In genomic region chr17:31310877-31311276, GRCh38 we compare ENCODE assay signal across 14 cellular contexts. TPM values are rescaled to one million over a fixed set of nuclear protein-coding genes. Genes with fewer than 3 reads are reported as not detected.
DNase-seq lines count a peak whose midpoint lies in the region; ATAC-seq and TF ChIP-seq lines count a peak whose summit lies in the region.
"Had no signal": no experiment of that assay in that cellular context is flagged by ENCODE, and none has a peak within 500 bp of the region (broad histone marks: within the 10 kb centered on the region; RNA-seq: fewer than 3 reads in every experiment).

No MANE protein-coding gene starts in this region.

- peak overlapping the region; percentile 88 for H3K27ac Mint-ChIP-seq in activated B cell treated with CpG ODN at 0.5 μM for 24 hours
- H3K27ac Mint-ChIP-seq in memory B cell: peak overlapping the region; percentile 90

- H3K9me3 ChIP-seq in BLaER1 treated with 17β-estradiol and CSF1 and Interleukin-3, amounts not matched to agents 10 nM and 100 nM (replicated peaks in 1 of 11): peaks cover 0 to 36% (median 23%) of the 10 kb centered on the region in 11 experiments; a peak in 17 of 22 replicates

- POLR2A ChIA-PET in activated B cell treated with CpG ODN at 0.5 μM for 24 hours (lab: Charles Lee): interaction anchor here (0.6 to 11.6 kb wide), 10 partner anchors 8 to 523 kb away, joined by 3 to 247 read pairs (median 4); partner anchors contain the start of genes CRLF3 and EVI2A

- peak overlapping the region; percentile 89 to 99 (median 96) for H3K27ac ChIP-seq in BLaER1 treated with 17β-estradiol and CSF1 and Interleukin-3, amounts not matched to agents 10 nM and 100 nM

- peaks cover 55% of the 10 kb centered on the region for H3K36me3 Mint-ChIP-seq in activated B cell treated with CpG ODN at 0.5 μM for 24 hours (ENCODE audit: low read depth)
- peaks cover 26% of the 10 kb centered on the region for H3K36me3 Mint-ChIP-seq in memory B cell

- H3K27me3 ChIP-seq in BLaER1 treated with 17β-estradiol and CSF1 and Interleukin-3, amounts not matched to agents 10 nM and 100 nM: no peaks in the 10 kb centered on the region

- H3K36me3 ChIP-seq in BLaER1 treated with 17β-estradiol and CSF1 and Interleukin-3, amounts not matched to agents 10 nM and 100 nM: peaks cover 22 to 51% (median 30%) of the 10 kb centered on the region in 11 experiments; a peak in 21 of 22 replicates

- no peaks in the 10 kb centered on the region for H3K27me3 Mint-ChIP-seq in activated B cell treated with CpG ODN at 0.5 μM for 24 hours
- H3K27me3 Mint-ChIP-seq in memory B cell: no peaks in the 10 kb centered on the region

- H3K4me1 ChIP-seq in BLaER1 treated with 17β-estradiol and CSF1 and Interleukin-3, amounts not matched to agents 10 nM and 100 nM: peaks cover 42 to 68% (median 58%) of the 10 kb centered on the region in 10 experiments

- peak; percentile 58 for DNase-seq in GM12865 (ENCODE audit: low read depth)
- no peak for DNase-seq in activated B cell treated with CpG ODN at 0.5 μM for 24 hours
- no peak for DNase-seq in memory B cell (ENCODE audit: low spot score in 2 of 2)
- no peak for DNase-seq in NCI-H1694 (lab: John Stamatoyannopoulos, UW)
- DNase-seq in NCI-H82 treated with DMSO at 0.1 percent for 48 hours (lab: John Stamatoyannopoulos, UW; ENCODE audit: unreplicated experiment): no peak
- DNase-seq: anterior cingulate cortex, COR-L47, midbrain, NCI-H1930 had no signal

- peak; percentile 15 for ATAC-seq in activated B cell treated with CpG ODN at 0.5 μM for 24 hours (ENCODE audit: low read depth)
- ATAC-seq in memory B cell (ENCODE audit: low read depth): no peak
- ATAC-seq in HG03108 (IDR thresholded peaks at IDR 0.05; ENCODE audit: unreplicated experiment): no peak
- no peak for ATAC-seq in GM18498 (IDR thresholded peaks at IDR 0.05; ENCODE audit: unreplicated experiment)

- CTCF ChIA-PET in activated B cell treated with CpG ODN at 0.5 μM for 24 hours (lab: Charles Lee): no interaction called here

- H3K4me1 Mint-ChIP-seq in activated B cell treated with CpG ODN at 0.5 μM for 24 hours: peaks cover 69% of the 10 kb centered on the region
- H3K4me1 Mint-ChIP-seq in memory B cell: peaks cover 34% of the 10 kb centered on the region

- peak overlapping the region; percentile 80 to 97 (median 90) for H3K4me2 ChIP-seq in BLaER1 treated with 17β-estradiol and CSF1 and Interleukin-3, amounts not matched to agents 10 nM and 100 nM

- peak overlapping the region; percentile 60 to 89 (median 66) for H3K4me3 ChIP-seq in BLaER1 treated with 17β-estradiol and CSF1 and Interleukin-3, amounts not matched to agents 10 nM and 100 nM
- peak overlapping the region; percentile 89 for H3K4me3 ChIP-seq in GM12865 (ENCODE audit: low read depth, low read length)

- H3K4me3 Mint-ChIP-seq in activated B cell treated with CpG ODN at 0.5 μM for 24 hours: peak overlapping the region; percentile 90
- peak overlapping the region; percentile 82 for H3K4me3 Mint-ChIP-seq in memory B cell

- TF ChIP-seq CTCF in GM12865 (IDR thresholded peaks at IDR 0.05; ENCODE audit: insufficient read depth, low read depth, low read length, missing control alignments) (no peak), activated B cell treated with CpG ODN at 0.5 μM for 24 hours (IDR thresholded peaks at IDR 0.05) (no peak)

- H3K9me3 Mint-ChIP-seq in activated B cell treated with CpG ODN at 0.5 μM for 24 hours: peaks cover 3% of the 10 kb centered on the region
- no peaks in the 10 kb centered on the region for H3K9me3 Mint-ChIP-seq in memory B cell

- peak overlapping the region; percentile 76 to 93 (median 83) for H3K9ac ChIP-seq in BLaER1 treated with 17β-estradiol and CSF1 and Interleukin-3, amounts not matched to agents 10 nM and 100 nM

- intact Hi-C loops in activated B cell treated with CpG ODN at 0.5 μM for 24 hours (cut with micrococcal nuclease): loop anchor here (5.0 kb wide), 2 partner anchors 226 to 1744 kb away; partner anchors contain the start of genes ABHD15 and TP53I13

- H4K20me1 ChIP-seq in BLaER1 treated with 17β-estradiol and CSF1 and Interleukin-3, amounts not matched to agents 10 nM and 100 nM: peaks cover 0 to 26% (median 10%) of the 10 kb centered on the region in 11 experiments; a peak in 10 of 22 replicates

RNA-seq across cellular contexts. Expression of gene EVI2B, which starts 3.0 kb away (rescaled TPM):
- 104 and 111 TPM in 2 replicates for total RNA-seq in activated B cell treated with CpG ODN at 0.5 μM for 24 hours

RNA-seq across cellular contexts. Expression of gene EVI2A, which starts 10.5 kb away (rescaled TPM):
- total RNA-seq in activated B cell treated with CpG ODN at 0.5 μM for 24 hours: 46.6 and 52.5 TPM in 2 replicates

RNA-seq across cellular contexts. Expression of gene OMG, which starts 13.8 kb away (rescaled TPM):
- total RNA-seq in activated B cell treated with CpG ODN at 0.5 μM for 24 hours: 0.16 and 0.17 TPM in 2 replicates
- total RNA-seq: endothelial cell of umbilical vein, RPMI7951 had no signal
